Comparison of ENCODE assay signal across 8 cellular contexts in genomic region chr19:13731147-13731964, GRCh38.
DNase-seq lines count a peak whose midpoint lies in the region; ATAC-seq and FAIRE-seq lines count a peak whose summit lies in the region.

No MANE protein-coding gene starts in this region.

- FAIRE-seq in islet of Langerhans (lab: Jason Lieb, UNC) = peak; percentile 84

- ATAC-seq in GM19023 (IDR thresholded peaks at IDR 0.05; ENCODE audit: unreplicated experiment) = peak; percentile 96
- ATAC-seq in HG03280 (IDR thresholded peaks at IDR 0.05; ENCODE audit: unreplicated experiment) = peak; percentile 99
- peak; percentile 99 for ATAC-seq in activated CD4-positive, CD25-positive, alpha-beta regulatory T cell treated with anti-CD3 and anti-CD28 coated beads, Interleukin-2, amount 50 U/mL, for 24 hours

- DNase-seq in AG08396 (ENCODE audit: low spot score) (peak; percentile 97), NCI-H345 treated with DMSO at 0.1 percent for 48 hours (lab: John Stamatoyannopoulos, UW; ENCODE audit: unreplicated experiment) (peak; percentile 83), cerebellar cortex (ENCODE audit: low spot score) (peak; percentile 93)
- DNase-seq in stimulated activated CD4-positive, alpha-beta T cell treated with anti-CD3 and anti-CD28 coated beads, Interleukin-12 subunit alpha, Interleukin-12 subunit beta, amount 100 ng/mL, for 24 hours (ENCODE audit: low read depth in 2 of 2) = peak; percentile 83 to 91

Comparison
In these comparisons a context has a peak if more than half of its experiments do, and no peak if none do; other contexts are left out.
1. Peak in every context shown above with its lines: DNase-seq and ATAC-seq.